In the genomic region with DNA sequence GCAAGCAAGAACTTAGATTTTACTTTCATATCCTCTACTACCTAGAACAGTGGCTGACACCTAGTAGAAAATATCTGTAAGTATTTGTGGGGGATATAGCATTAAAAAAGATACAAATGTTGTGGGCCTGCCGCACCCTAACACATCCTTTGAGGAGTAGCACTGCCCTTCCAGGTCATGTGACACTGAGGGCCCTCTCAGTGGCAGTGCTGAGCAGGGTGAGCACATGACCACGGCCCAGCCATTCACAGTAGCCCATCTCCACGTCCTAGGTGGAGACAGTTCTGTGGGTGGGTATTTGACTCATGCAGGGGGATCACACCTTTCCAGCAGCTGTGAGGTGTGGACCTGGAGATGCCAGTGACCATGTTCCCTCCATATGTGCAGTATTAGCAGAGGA, we compare ENCODE assay signal across 29 cellular contexts.
"Had no signal": no experiment of that assay in that cellular context is flagged by ENCODE, and none has a peak within 500 bp of the region (broad histone marks: within the 10 kb centered on the region; RNA-seq: fewer than 3 reads in every experiment).

No MANE protein-coding gene starts in this region.

- H3K79me2 ChIP-seq: parathyroid adenoma had no signal

- ATAC-seq: activated CD4-positive, CD25-positive, alpha-beta regulatory T cell treated with anti-CD3 and anti-CD28 coated beads, Interleukin-2, amount 50 U/mL, for 24 hours; foreskin keratinocyte; psoas muscle; upper lobe of right lung had no signal

- H3K27ac Mint-ChIP-seq: activated naive CD4-positive, alpha-beta T cell treated with anti-CD3 and anti-CD28 coated beads, Interleukin-2, amount 10 ng/mL, durations not matched to agents 7 days and 5 days; activated T-helper 1 cell treated with anti-CD3 and anti-CD28 coated beads, Interleukin-12 subunit alpha, Interleukin-12 subunit beta, Interleukin-2, Interleukin-4 antibody, amounts not matched to agents 30 ng/mL and 10 ng/mL and 1 ng/mL, durations not matched to agents 14 hours and 24 hours and 36 hours; dendritic cell treated with granulocyte-macrophage colony-stimulating factor and Interleukin-4, amounts not matched to agents 40 ng/mL and 50 ng/mL, for 4 days; endodermal cell; nephron progenitor cell; T-helper 1 cell treated with Interleukin-12 subunit alpha and Interleukin-12 subunit beta and Interleukin-4 antibody, amounts not matched to agents 30 μg/mL and 1 μg/mL, for 36 hours had no signal

- H3K27me3 Mint-ChIP-seq: activated naive CD4-positive, alpha-beta T cell treated with anti-CD3 and anti-CD28 coated beads, Interleukin-2, amount 10 ng/mL, durations not matched to agents 7 days and 5 days; central memory CD8-positive, alpha-beta T cell; dendritic cell treated with granulocyte-macrophage colony-stimulating factor and Interleukin-4, amounts not matched to agents 40 ng/mL and 50 ng/mL, for 4 days had no signal

- H3K4me3 ChIP-seq: esophagus muscularis mucosa, heart right ventricle, left ventricle myocardium inferior, psoas muscle, smooth muscle cell, suprapubic skin, tibial artery, upper lobe of right lung had no signal

- H3K4me3 Mint-ChIP-seq: activated naive CD4-positive, alpha-beta T cell treated with anti-CD3 and anti-CD28 coated beads, Interleukin-2, amount 10 ng/mL, durations not matched to agents 7 days and 5 days; activated T-helper 1 cell treated with anti-CD3 and anti-CD28 coated beads, Interleukin-12 subunit alpha, Interleukin-12 subunit beta, Interleukin-2, Interleukin-4 antibody, amounts not matched to agents 30 ng/mL and 10 ng/mL and 1 ng/mL, durations not matched to agents 14 hours and 24 hours and 36 hours; central memory CD8-positive, alpha-beta T cell; dendritic cell treated with granulocyte-macrophage colony-stimulating factor and Interleukin-4, amounts not matched to agents 40 ng/mL and 50 ng/mL, for 4 days; endodermal cell; nephron progenitor cell; T-helper 1 cell treated with Interleukin-12 subunit alpha and Interleukin-12 subunit beta and Interleukin-4 antibody, amounts not matched to agents 30 μg/mL and 1 μg/mL, for 36 hours had no signal

- H3K27me3 ChIP-seq: esophagus muscularis mucosa, heart right ventricle, suprapubic skin, tibial artery, upper lobe of right lung had no signal

- H3K4me1 ChIP-seq: foreskin keratinocyte, parathyroid adenoma had no signal

- H3K36me3 ChIP-seq: esophagus muscularis mucosa, heart right ventricle, left ventricle myocardium inferior, suprapubic skin, tibial artery, upper lobe of right lung had no signal

- H2AFZ ChIP-seq: parathyroid adenoma had no signal

- H3K9me3 Mint-ChIP-seq: activated naive CD4-positive, alpha-beta T cell treated with anti-CD3 and anti-CD28 coated beads, Interleukin-2, amount 10 ng/mL, durations not matched to agents 7 days and 5 days; activated T-helper 1 cell treated with anti-CD3 and anti-CD28 coated beads, Interleukin-12 subunit alpha, Interleukin-12 subunit beta, Interleukin-2, Interleukin-4 antibody, amounts not matched to agents 30 ng/mL and 10 ng/mL and 1 ng/mL, durations not matched to agents 14 hours and 24 hours and 36 hours; central memory CD8-positive, alpha-beta T cell; dendritic cell treated with granulocyte-macrophage colony-stimulating factor and Interleukin-4, amounts not matched to agents 40 ng/mL and 50 ng/mL, for 4 days; endodermal cell; nephron progenitor cell; T-helper 1 cell treated with Interleukin-12 subunit alpha and Interleukin-12 subunit beta and Interleukin-4 antibody, amounts not matched to agents 30 μg/mL and 1 μg/mL, for 36 hours had no signal

- DNase-seq: activated CD4-positive, alpha-beta T cell treated with anti-CD3 and anti-CD28 coated beads for 48 hours; activated CD4-positive, alpha-beta T cell treated with anti-CD3 and anti-CD28 coated beads, Interleukin-2, amount 50 U/mL, for 48 hours; activated CD8-positive, alpha-beta memory T cell treated with anti-CD3 and anti-CD28 coated beads for 24 hours; activated gamma-delta T cell; activated naive CD4-positive, alpha-beta T cell treated with anti-CD3 and anti-CD28 coated beads, Interleukin-2, amount 10 ng/mL, durations not matched to agents 7 days and 5 days; activated T-cell treated with anti-CD3 and anti-CD28 coated beads, Interleukin-2, amount 50 U/mL, for 1 hour; endodermal cell; foreskin keratinocyte; heart right ventricle; islet precursor cell; left ventricle myocardium inferior; nephron progenitor cell; nucleus accumbens; psoas muscle; stimulated activated CD4-positive, alpha-beta T cell treated with anti-CD3 and anti-CD28 coated beads, Interleukin-1b, Interleukin-23, amount 100 ng/mL, for 48 hours; stimulated activated naive CD4-positive, alpha-beta T cell; T-helper 9 cell; tibial artery; upper lobe of right lung had no signal

- H3K4me1 Mint-ChIP-seq: activated naive CD4-positive, alpha-beta T cell treated with anti-CD3 and anti-CD28 coated beads, Interleukin-2, amount 10 ng/mL, durations not matched to agents 7 days and 5 days; central memory CD8-positive, alpha-beta T cell had no signal

- H3K4me2 ChIP-seq: smooth muscle cell had no signal

- H3K27ac ChIP-seq: esophagus muscularis mucosa, foreskin keratinocyte, heart right ventricle, left ventricle myocardium inferior, parathyroid adenoma, psoas muscle, suprapubic skin, tibial artery, upper lobe of right lung, VCaP had no signal

- H3K36me3 Mint-ChIP-seq: activated naive CD4-positive, alpha-beta T cell treated with anti-CD3 and anti-CD28 coated beads, Interleukin-2, amount 10 ng/mL, durations not matched to agents 7 days and 5 days had no signal
